In genomic region chr18:7094432-7094831, GRCh38 we compare ENCODE assay signal across 15 cellular contexts. TPM values are rescaled to one million over a fixed set of nuclear protein-coding genes. Genes with fewer than 3 reads are reported as not detected.
DNase-seq lines count a peak whose midpoint lies in the region; TF ChIP-seq lines count a peak whose summit lies in the region.
"Had no signal": no experiment of that assay in that cellular context is flagged by ENCODE, and none has a peak within 500 bp of the region (broad histone marks: within the 10 kb centered on the region; RNA-seq: fewer than 3 reads in every experiment).

No MANE protein-coding gene starts in this region.

- H3K18ac ChIP-seq in mesendoderm (ENCODE audit: low read length) = peak overlapping the region; percentile 10

- H3K4me2 ChIP-seq in mesendoderm (ENCODE audit: low read length) = no peak overlapping the region
- H3K4me2 ChIP-seq: BLaER1 treated with 17β-estradiol and CSF1 and Interleukin-3, amounts not matched to agents 10 nM and 100 nM had no signal

- no peak overlapping the region for H2BK120ac ChIP-seq in mesendoderm (ENCODE audit: low read depth, low read length)

- H3K27ac ChIP-seq in mesendoderm (ENCODE audit: low read depth, low read length) (no peak overlapping the region), sigmoid colon (no peak overlapping the region)
- H3K27ac ChIP-seq: BLaER1 treated with 17β-estradiol and CSF1 and Interleukin-3, amounts not matched to agents 10 nM and 100 nM had no signal

- no peak for TF ChIP-seq CTCF in sigmoid colon (IDR thresholded peaks at IDR 0.05)

- no peak overlapping the region for H3K4ac ChIP-seq in mesendoderm (ENCODE audit: low read depth, low read length)

- H3K36me3 ChIP-seq in mesendoderm (ENCODE audit: control insufficient read depth, insufficient read depth, low read length) = no peaks in the 10 kb centered on the region
- no peaks in the 10 kb centered on the region for H3K36me3 ChIP-seq in sigmoid colon
- H3K36me3 ChIP-seq: BLaER1 treated with 17β-estradiol and CSF1 and Interleukin-3, amounts not matched to agents 10 nM and 100 nM had no signal

- H2BK15ac ChIP-seq in mesendoderm (replicated peaks; ENCODE audit: low read depth) = no peak overlapping the region

- H3K23ac ChIP-seq in mesendoderm (ENCODE audit: low read length) = no peak overlapping the region

- H3K4me1 ChIP-seq in mesendoderm (ENCODE audit: control insufficient read depth, low read depth, low read length) = peaks cover 2% of the 10 kb centered on the region
- H3K4me1 ChIP-seq in sigmoid colon = no peaks in the 10 kb centered on the region
- H3K4me1 ChIP-seq: BLaER1 treated with 17β-estradiol and CSF1 and Interleukin-3, amounts not matched to agents 10 nM and 100 nM had no signal

- peaks cover 3% of the 10 kb centered on the region for H3K9me3 Mint-ChIP-seq in T-helper 2 cell treated with Interferon-gamma antibody and Interleukin-4, amounts not matched to agents 5 μg/mL and 100 μg/mL, for 36 hours
- H3K9me3 Mint-ChIP-seq: CD8-positive, alpha-beta T cell had no signal

- H3K79me2 ChIP-seq in mesendoderm (ENCODE audit: control insufficient read depth, insufficient read depth, low read length) = no peaks in the 10 kb centered on the region

- no peak overlapping the region for H3K9ac ChIP-seq in mesendoderm (ENCODE audit: low read length)
- H3K9ac ChIP-seq: BLaER1 treated with 17β-estradiol and CSF1 and Interleukin-3, amounts not matched to agents 10 nM and 100 nM had no signal

- in situ Hi-C loops in ACHN (cut with HindIII; ENCODE audit: low pct_ligation_motif_present, low pct_unique_long_range_greater_than_20kb, low sequenced_read_pairs) = no loop called here

- DNase-seq in ACHN = peak; percentile 64
- peak; percentile 27 for DNase-seq in iris pigment epithelial cell (ENCODE audit: low read depth)
- no peak for DNase-seq in mesendoderm
- peak; percentile 41 for DNase-seq in putamen (ENCODE audit: low spot score)
- no peak for DNase-seq in NCI-H2196 treated with DMSO at 0.1 percent for 48 hours (lab: John Stamatoyannopoulos, UW; ENCODE audit: unreplicated experiment)
- DNase-seq in T-helper 2 cell treated with Interferon-gamma antibody and Interleukin-4, amounts not matched to agents 5 μg/mL and 100 μg/mL, for 36 hours (ENCODE audit: low spot score) = no peak
- no peak for DNase-seq in sigmoid colon
- DNase-seq: CD8-positive, alpha-beta T cell; NCI-H1092 treated with DMSO at 0.1 percent for 48 hours; NCI-H146; NCI-H2029 treated with DMSO at 0.1 percent for 48 hours; NCI-H2171; NCI-H446 had no signal

- H3K27me3 ChIP-seq in mesendoderm (ENCODE audit: insufficient read depth, low read length, poor library complexity) (no peaks in the 10 kb centered on the region), sigmoid colon (no peaks in the 10 kb centered on the region)
- H3K27me3 ChIP-seq: BLaER1 treated with 17β-estradiol and CSF1 and Interleukin-3, amounts not matched to agents 10 nM and 100 nM had no signal

- H3K4me1 Mint-ChIP-seq in T-helper 2 cell treated with Interferon-gamma antibody and Interleukin-4, amounts not matched to agents 5 μg/mL and 100 μg/mL, for 36 hours (ENCODE audit: low read depth) = no peaks in the 10 kb centered on the region

- H3K36me3 Mint-ChIP-seq in T-helper 2 cell treated with Interferon-gamma antibody and Interleukin-4, amounts not matched to agents 5 μg/mL and 100 μg/mL, for 36 hours (ENCODE audit: low read depth) = no peaks in the 10 kb centered on the region
- H3K36me3 Mint-ChIP-seq: CD8-positive, alpha-beta T cell had no signal

- no peak overlapping the region for H2BK5ac ChIP-seq in mesendoderm (ENCODE audit: low read length)

- no peak overlapping the region for H3K56ac ChIP-seq in mesendoderm (ENCODE audit: low read length)

- no peak overlapping the region for H2AK5ac ChIP-seq in mesendoderm (ENCODE audit: low read length)

- H3K27me3 Mint-ChIP-seq in T-helper 2 cell treated with Interferon-gamma antibody and Interleukin-4, amounts not matched to agents 5 μg/mL and 100 μg/mL, for 36 hours (ENCODE audit: low read depth) = no peaks in the 10 kb centered on the region

- intact Hi-C loops in sigmoid colon (cut with DNase I) = no loop called here

- H3K4me3 ChIP-seq in mesendoderm (ENCODE audit: low read length) (no peak overlapping the region), sigmoid colon (no peak overlapping the region)
- H3K4me3 ChIP-seq: BLaER1 treated with 17β-estradiol and CSF1 and Interleukin-3, amounts not matched to agents 10 nM and 100 nM; K562 had no signal

- TF ChIP-seq POLR2A in sigmoid colon (IDR thresholded peaks at IDR 0.05) = no peak

- no peak for TF ChIP-seq EP300 in sigmoid colon (IDR thresholded peaks at IDR 0.05)

- H3K9me3 ChIP-seq in sigmoid colon = no peaks in the 10 kb centered on the region

- H3K27ac Mint-ChIP-seq in T-helper 2 cell treated with Interferon-gamma antibody and Interleukin-4, amounts not matched to agents 5 μg/mL and 100 μg/mL, for 36 hours = no peak overlapping the region
- H3K27ac Mint-ChIP-seq: CD8-positive, alpha-beta T cell had no signal

- no peak overlapping the region for H4K8ac ChIP-seq in mesendoderm (ENCODE audit: low read depth, low read length)

- peaks cover 5% of the 10 kb centered on the region for H3K79me1 ChIP-seq in mesendoderm (ENCODE audit: low read length)

- no peak overlapping the region for H3K4me3 Mint-ChIP-seq in T-helper 2 cell treated with Interferon-gamma antibody and Interleukin-4, amounts not matched to agents 5 μg/mL and 100 μg/mL, for 36 hours
- H3K4me3 Mint-ChIP-seq: CD8-positive, alpha-beta T cell had no signal

- H4K5ac ChIP-seq in mesendoderm (ENCODE audit: low read length) = no peak overlapping the region

RNA-seq across cellular contexts. Expression of gene LAMA1, which starts 23.2 kb away (rescaled TPM):
- 13.5 TPM for polyA plus RNA-seq in mesendoderm (2013, experiment 1 of 2)
- 13.6 TPM for polyA plus RNA-seq in mesendoderm (2013, experiment 2 of 2)
- 1 to 10 TPM in 1 of 4 donors, under 1 TPM in 3; 0.27 to 1.4 (median 0.69) TPM for total RNA-seq in sigmoid colon
- 10 to 100 TPM in 1 of 3 donors, 1 to 10 TPM in 2; 1.8 to 19.2 (median 7.2) TPM for polyA plus RNA-seq in sigmoid colon
- total RNA-seq: CD8-positive, alpha-beta T cell had no signal
- polyA plus RNA-seq: K562 had no signal

Comparison
In these comparisons a context has a peak if more than half of its experiments do, and no peak if none do; other contexts are left out.
1. DNase-seq: peak in ACHN (single experiment), iris pigment epithelial cell (single experiment) and putamen (single experiment); none in mesendoderm (single experiment), NCI-H2196 treated with DMSO at 0.1 percent for 48 hours (single experiment), T-helper 2 cell treated with Interferon-gamma antibody and Interleukin-4, amounts not matched to agents 5 μg/mL and 100 μg/mL, for 36 hours (single experiment) and sigmoid colon (single experiment).